Comparison of ENCODE assay signal across 14 cellular contexts in the genomic region with DNA sequence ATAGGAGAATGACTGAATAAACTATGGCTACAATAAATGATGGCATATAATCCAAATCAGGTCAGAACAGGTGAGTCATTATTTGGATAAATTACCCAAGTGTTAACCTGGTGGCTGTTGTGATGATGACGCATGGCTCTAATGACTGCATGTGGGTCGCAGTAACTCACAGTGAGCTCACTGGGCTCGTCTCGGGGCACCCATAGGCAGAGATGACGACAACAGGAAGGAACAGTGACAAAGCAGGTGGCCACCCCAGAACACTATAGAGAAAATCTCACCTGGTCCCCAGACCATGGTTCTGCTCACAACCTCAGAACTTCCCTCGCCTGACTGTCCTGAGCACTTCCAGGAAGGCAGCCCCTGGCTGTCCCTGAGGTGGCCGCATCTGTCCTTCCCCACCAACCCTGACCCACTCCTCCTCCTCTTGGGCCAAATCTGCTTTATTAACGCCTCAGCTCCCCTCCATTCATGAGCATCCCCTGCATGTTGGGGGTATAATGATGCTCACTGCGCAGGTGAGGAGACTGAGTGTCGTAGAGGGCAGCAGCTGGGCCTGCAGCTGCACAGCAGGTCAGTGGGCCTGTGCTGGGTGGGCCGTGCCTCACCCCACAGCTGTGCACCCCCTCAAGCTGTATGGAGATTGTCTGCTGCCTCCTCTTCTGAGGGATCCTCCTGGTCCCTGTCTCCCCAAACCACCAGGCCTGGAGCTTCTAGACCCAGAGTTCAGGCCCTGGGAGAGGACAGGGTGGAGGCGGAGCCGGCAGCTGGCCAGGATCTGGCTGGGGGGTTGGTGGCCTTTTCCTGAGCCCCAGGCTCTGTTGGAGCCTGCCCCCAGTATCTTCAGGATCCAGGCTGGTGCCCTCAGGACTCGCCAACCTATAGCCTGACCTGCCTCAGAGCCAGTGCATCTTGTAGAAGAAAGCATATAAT. TPM values are rescaled to one million over a fixed set of nuclear protein-coding genes. Genes with fewer than 3 reads are reported as not detected.
A peak's percentile ranks its signal among the peaks of the same experiment; 100 is the strongest.
DNase-seq lines count a peak whose midpoint lies in the region; ATAC-seq, FAIRE-seq and TF ChIP-seq lines count a peak whose summit lies in the region.
"Had no signal": no experiment of that assay in that cellular context is flagged by ENCODE, and none has a peak within 500 bp of the region (broad histone marks: within the 10 kb centered on the region; RNA-seq: fewer than 3 reads in every experiment).

No MANE protein-coding gene starts in this region.

- CTCF ChIA-PET in HepG2 (lab: Yijun Ruan, JAX; ENCODE audit: low intra/inter-chr PET ratio, low total read pairs), result no interaction called here

- no peak for TF ChIP-seq RAD21 in HepG2 (CRISPR knock-in tag; IDR thresholded peaks at IDR 0.05)

- POLR2A ChIA-PET in HepG2 (lab: Yijun Ruan, JAX), result interaction anchor here (1.5 kb wide), 1 partner anchor 8 kb away, joined by 6 read pairs; no protein-coding TSS in a partner anchor

- no peak for FAIRE-seq in HepG2 (lab: Jason Lieb, UNC)
- no peak for FAIRE-seq in GM19239 (lab: Jason Lieb, UNC)
- FAIRE-seq: kidney, TTC549 had no signal

- H3K4me1 ChIP-seq in ascending aorta (no peaks in the 10 kb centered on the region), HepG2 (ENCODE audit: insufficient read depth, low read length) (peaks cover 33% of the 10 kb centered on the region), aorta (ENCODE audit: control insufficient read depth in 1 of 2, insufficient read depth in 2 of 2, low read length in 2 of 2) (no peaks in the 10 kb centered on the region)
- H3K4me1 ChIP-seq: prostate gland had no signal

- peak; percentile 51 for DNase-seq in stimulated activated CD4-positive, alpha-beta T cell treated with anti-CD3 and anti-CD28 coated beads, Interleukin-1b, Interleukin-23, amount 100 ng/mL, for 48 hours
- no peak for DNase-seq in stimulated activated CD4-positive, alpha-beta T cell treated with anti-CD3 and anti-CD28 coated beads, Interleukin-4, amount 100 ng/mL, for 1 hour
- DNase-seq in ascending aorta (ENCODE audit: low spot score in 2 of 2) (no peak), HepG2 (ENCODE audit: low spot score) (no peak), aorta (no peak), GM19239 (ENCODE audit: insufficient read length, low spot score) (no peak)
- DNase-seq: kidney, NCI-H2029, SIG-M5 had no signal

- 95% methylated on average over 3 of the region's 14 CpGs for WGBS in HepG2 (ENCODE audit: low lambda C conversion rate)
- WGBS in aorta, 2 donors, result 71 to 81% methylated on average over 14 of the region's 14 CpGs

- H3K27ac ChIP-seq in ascending aorta (peak overlapping the region; percentile 38 to 46), HepG2 (ENCODE audit: extremely low read length, insufficient read depth, low read length) (no peak overlapping the region), aorta (ENCODE audit: low read depth in 1 of 2, low read length in 2 of 2) (no peak overlapping the region)
- H3K27ac ChIP-seq: prostate gland had no signal

- TF ChIP-seq CTCF in ascending aorta (IDR thresholded peaks at IDR 0.05) (no peak), HepG2 (CRISPR knock-in tag; IDR thresholded peaks at IDR 0.05) (no peak)

- no peaks in the 10 kb centered on the region for H3K9me3 ChIP-seq in ascending aorta
- H3K9me3 ChIP-seq in HepG2 (ENCODE audit: low read length), result no peaks in the 10 kb centered on the region
- no peaks in the 10 kb centered on the region for H3K9me3 ChIP-seq in aorta (ENCODE audit: control insufficient read depth, low read length)
- H3K9me3 ChIP-seq: gastroesophageal sphincter, prostate gland had no signal

- intact Hi-C loops in ascending aorta (cut with DNase I), result no loop called here
- intact Hi-C loops in HepG2 (cut with micrococcal nuclease; ENCODE audit: unreplicated experiment), result no loop called here
- intact Hi-C loops in aorta (cut with DNase I), result no loop called here

- H3K27me3 ChIP-seq in ascending aorta, result no peaks in the 10 kb centered on the region
- no peaks in the 10 kb centered on the region; a peak in 1 of 5 replicates for H3K27me3 ChIP-seq in HepG2 (ENCODE audit: control insufficient read depth in 1 of 2, insufficient read depth in 2 of 2, low read length in 2 of 2)
- no peaks in the 10 kb centered on the region for H3K27me3 ChIP-seq in aorta (ENCODE audit: control insufficient read depth in 1 of 2, insufficient read depth in 2 of 2, low read length in 1 of 2)
- H3K27me3 ChIP-seq: gastroesophageal sphincter had no signal

- ATAC-seq in HepG2, result peak; percentile 60
- peak; percentile 36 for ATAC-seq in aorta (ENCODE audit: low FRiP score)
- no peak for ATAC-seq in GM21515 (IDR thresholded peaks at IDR 0.05; ENCODE audit: unreplicated experiment)
- ATAC-seq in GM19467 (IDR thresholded peaks at IDR 0.05; ENCODE audit: unreplicated experiment), result no peak

- H3K36me3 ChIP-seq in ascending aorta, result no peaks in the 10 kb centered on the region
- H3K36me3 ChIP-seq in HepG2 (replicated peaks in 1 of 2; ENCODE audit: control insufficient read depth in 1 of 2, insufficient read depth in 2 of 2, low read length in 2 of 2), result no peaks in the 10 kb centered on the region
- no peaks in the 10 kb centered on the region for H3K36me3 ChIP-seq in aorta (ENCODE audit: control insufficient read depth in 1 of 2, insufficient read depth in 2 of 2, low read length in 1 of 2)
- H3K36me3 ChIP-seq: gastroesophageal sphincter, prostate gland had no signal

- no peak overlapping the region for H3K4me3 ChIP-seq in ascending aorta
- H3K4me3 ChIP-seq in HepG2 (replicated peaks in 1 of 3; ENCODE audit: insufficient read depth in 1 of 3, low read depth in 2 of 3, low read length in 3 of 3), result no peak overlapping the region; a peak in 1 of 6 replicates
- H3K4me3 ChIP-seq in aorta (ENCODE audit: low read length in 2 of 2), result no peak overlapping the region
- H3K4me3 ChIP-seq: gastroesophageal sphincter, prostate gland had no signal

- no TSS peak for BruUV-seq in HepG2 (replicated peaks; lab: Mats Ljungman, UMichigan)

- TF ChIP-seq EP300 in HepG2 (IDR thresholded peaks at IDR 0.05; ENCODE audit: low read depth in 2 of 2, low read length in 2 of 2) (no peak), HepG2 (CRISPR knock-in tag; IDR thresholded peaks at IDR 0.05; ENCODE audit: borderline replicate concordance) (no peak)

- H2AFZ ChIP-seq in HepG2 (ENCODE audit: low read length), result no peak overlapping the region

- TF ChIP-seq POLR2A in HepG2 (IDR thresholded peaks at IDR 0.05; ENCODE audit: insufficient read depth in 1 of 2, low read depth in 2 of 2, low read length in 2 of 2), result no peak

- peak overlapping the region; percentile 42 for H3K4me2 ChIP-seq in HepG2 (ENCODE audit: low read depth, low read length)

- in situ Hi-C loops in HepG2 (cut with HindIII; ENCODE audit: extremely low pct_ligation_motif_present, low pct_unique_long_range_greater_than_20kb), result no loop called here

- H3K9ac ChIP-seq in HepG2 (ENCODE audit: insufficient read depth, low read depth, low read length), result no peak overlapping the region

- no peaks in the 10 kb centered on the region for H4K20me1 ChIP-seq in HepG2 (ENCODE audit: insufficient read depth, low read length)

- H3K79me2 ChIP-seq in HepG2 (ENCODE audit: insufficient read depth, low read length), result peaks cover 30% of the 10 kb centered on the region

RNA-seq across cellular contexts. Expression of a gene that starts 30.9 kb away (rescaled TPM):
- 50.9 TPM for total RNA-seq in ascending aorta
- 7.2 and 15.4 TPM in 2 replicates for total RNA-seq in HepG2 (2016; rRNA removed; fragmentation: Illumina TruSeq; extraction: Trizol)
- 2.1 and 2.3 TPM in 2 replicates for total RNA-seq in HepG2 (2016; cell fraction: cytosol; rRNA removed; fragmentation: Illumina TruSeq; extraction: Trizol; ENCODE audit: low read depth)
- total RNA-seq in HepG2 (2016; cell fraction: insoluble cytoplasmic fraction; rRNA removed; fragmentation: Illumina TruSeq; extraction: Trizol), result 7.6 and 13.8 TPM in 2 replicates
- 1.9 and 5.9 TPM in 2 replicates for total RNA-seq in HepG2 (2016; cell fraction: membrane; rRNA removed; fragmentation: Illumina TruSeq; extraction: Trizol)
- total RNA-seq in HepG2 (2016; cell fraction: nucleus; rRNA removed; fragmentation: Illumina TruSeq; extraction: Trizol), result 15.4 and 17.3 TPM in 2 replicates
- 53.8 and 57.9 TPM in 2 replicates for polyA plus RNA-seq in HepG2 (2011; rRNA removed)
- polyA plus RNA-seq in HepG2 (2011; cell fraction: cytosol; rRNA removed), result 29.2 and 34.5 TPM in 2 replicates
- polyA plus RNA-seq in HepG2 (2011; cell fraction: nucleus; rRNA removed), result 350 and 359 TPM in 2 replicates
- polyA plus RNA-seq in HepG2 (2012), result 35.7 and 50.7 TPM in 2 replicates
- polyA plus RNA-seq in HepG2 (2016; cell fraction: cytosol; fragmentation: Illumina TruSeq; extraction: Trizol; ENCODE audit: low read depth), result 0.57 and 0.66 TPM in 2 replicates
- polyA plus RNA-seq in HepG2 (2016; cell fraction: insoluble cytoplasmic fraction; fragmentation: Illumina TruSeq; extraction: Trizol; ENCODE audit: low read depth), result 6.2 and 6.3 TPM in 2 replicates
- 1.8 and 2.6 TPM in 2 replicates for polyA plus RNA-seq in HepG2 (2016; cell fraction: membrane; fragmentation: Illumina TruSeq; extraction: Trizol; ENCODE audit: low read depth)
- 85.4 and 94.3 TPM in 2 replicates for polyA plus RNA-seq in HepG2 (2016; cell fraction: nucleus; fragmentation: Illumina TruSeq; extraction: Trizol; ENCODE audit: insufficient read depth, low read depth)
- 15.3 and 25.8 TPM in 2 replicates for polyA minus RNA-seq in HepG2 (2011; rRNA and poly(A)+ RNA removed; ENCODE audit: low replicate concordance)
- polyA minus RNA-seq in HepG2 (2011; cell fraction: cytosol; rRNA and poly(A)+ RNA removed), result 9.8 and 10.2 TPM in 2 replicates
- polyA minus RNA-seq in HepG2 (2011; cell fraction: nucleus; rRNA and poly(A)+ RNA removed), result 62.5 and 68.2 TPM in 2 replicates
- 10 to 100 TPM; 14.7 to 29.5 TPM for total RNA-seq in aorta
- 10 to 100 TPM in 1 of 2 donors, 1 to 10 TPM in 1; 5.8 to 40.3 TPM for polyA plus RNA-seq in aorta

RNA-seq across cellular contexts. Expression of a gene that starts 59.3 kb away (rescaled TPM):
- total RNA-seq in ascending aorta (2.1 TPM), HepG2 (2016; rRNA removed; fragmentation: Illumina TruSeq; extraction: Trizol) (not detected in 2 replicates), aorta (1 to 10 TPM; 4.0 to 7.1 TPM)
- total RNA-seq in HepG2 (2016; cell fraction: cytosol; rRNA removed; fragmentation: Illumina TruSeq; extraction: Trizol; ENCODE audit: low read depth), result not detected in 2 replicates
- total RNA-seq in HepG2 (2016; cell fraction: insoluble cytoplasmic fraction; rRNA removed; fragmentation: Illumina TruSeq; extraction: Trizol), result 0.06 TPM in 1 of 2 replicates, not detected in the other
- total RNA-seq in HepG2 (2016; cell fraction: membrane; rRNA removed; fragmentation: Illumina TruSeq; extraction: Trizol), result 0.03 TPM in 1 of 2 replicates, not detected in the other
- not detected in 2 replicates for total RNA-seq in HepG2 (2016; cell fraction: nucleus; rRNA removed; fragmentation: Illumina TruSeq; extraction: Trizol)
- polyA plus RNA-seq in HepG2 (2011; rRNA removed) (0.04 and 0.10 TPM in 2 replicates), aorta (1 to 10 TPM in 1 of 2 donors, under 1 TPM in 1; under 0.01 to 1.6 TPM)
- polyA plus RNA-seq in HepG2 (2011; cell fraction: cytosol; rRNA removed), result 0.03 and 0.05 TPM in 2 replicates
- polyA plus RNA-seq in HepG2 (2011; cell fraction: nucleus; rRNA removed), result 0.28 and 0.32 TPM in 2 replicates
- polyA plus RNA-seq in HepG2 (2012), result 0.07 and 0.30 TPM in 2 replicates
- polyA plus RNA-seq in HepG2 (2016; cell fraction: cytosol; fragmentation: Illumina TruSeq; extraction: Trizol; ENCODE audit: low read depth), result not detected in 2 replicates
- 0.05 TPM in 1 of 2 replicates, not detected in the other for polyA plus RNA-seq in HepG2 (2016; cell fraction: insoluble cytoplasmic fraction; fragmentation: Illumina TruSeq; extraction: Trizol; ENCODE audit: low read depth)
- polyA plus RNA-seq in HepG2 (2016; cell fraction: membrane; fragmentation: Illumina TruSeq; extraction: Trizol; ENCODE audit: low read depth), result not detected in 2 replicates
- 0.13 and 0.23 TPM in 2 replicates for polyA plus RNA-seq in HepG2 (2016; cell fraction: nucleus; fragmentation: Illumina TruSeq; extraction: Trizol; ENCODE audit: insufficient read depth, low read depth)
- polyA minus RNA-seq in HepG2 (2011; rRNA and poly(A)+ RNA removed; ENCODE audit: low replicate concordance), result 0.28 and 1.3 TPM in 2 replicates
- not detected in 2 replicates for polyA minus RNA-seq in HepG2 (2011; cell fraction: cytosol; rRNA and poly(A)+ RNA removed)
- 0.12 TPM in 1 of 2 replicates, not detected in the other for polyA minus RNA-seq in HepG2 (2011; cell fraction: nucleus; rRNA and poly(A)+ RNA removed)

Comparison
In these comparisons a context has a peak if more than half of its experiments do, and no peak if none do; other contexts are left out.
1. H3K27ac ChIP-seq: peak in ascending aorta (2 of 2); none in HepG2 (single experiment) and aorta (0 of 2).
2. ATAC-seq: peak in HepG2 (single experiment) and aorta (single experiment); none in GM21515 (single experiment) and GM19467 (single experiment).